Comparison of ENCODE assay signal across 1 cellular context in the genomic region with DNA sequence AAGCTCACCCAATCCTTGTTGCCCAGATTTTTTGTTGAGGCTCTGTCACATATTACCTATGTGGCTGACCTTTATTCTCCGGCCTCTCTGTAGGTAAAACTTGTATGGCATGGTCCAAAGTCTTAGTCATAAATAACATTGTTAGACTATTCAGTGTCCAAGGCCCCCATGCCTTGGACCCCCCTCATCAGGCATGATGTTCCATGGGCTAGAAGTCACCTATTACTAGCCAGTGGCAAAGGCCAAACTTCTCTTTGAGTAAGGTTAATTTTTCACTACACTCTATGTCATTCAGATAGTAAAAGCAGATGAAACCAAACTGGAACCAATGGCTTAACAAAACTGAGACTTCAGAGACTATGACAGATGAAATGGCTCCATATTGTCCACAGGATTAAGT.
TF ChIP-seq lines count a peak whose summit lies in the region.

No MANE protein-coding gene starts in this region.

TF ChIP-seq in HepG2, 621 proteins besides CTCF, POLR2A, EP300 and RAD21 (continued from another document):
- TF ChIP-seq, protein P1, sequence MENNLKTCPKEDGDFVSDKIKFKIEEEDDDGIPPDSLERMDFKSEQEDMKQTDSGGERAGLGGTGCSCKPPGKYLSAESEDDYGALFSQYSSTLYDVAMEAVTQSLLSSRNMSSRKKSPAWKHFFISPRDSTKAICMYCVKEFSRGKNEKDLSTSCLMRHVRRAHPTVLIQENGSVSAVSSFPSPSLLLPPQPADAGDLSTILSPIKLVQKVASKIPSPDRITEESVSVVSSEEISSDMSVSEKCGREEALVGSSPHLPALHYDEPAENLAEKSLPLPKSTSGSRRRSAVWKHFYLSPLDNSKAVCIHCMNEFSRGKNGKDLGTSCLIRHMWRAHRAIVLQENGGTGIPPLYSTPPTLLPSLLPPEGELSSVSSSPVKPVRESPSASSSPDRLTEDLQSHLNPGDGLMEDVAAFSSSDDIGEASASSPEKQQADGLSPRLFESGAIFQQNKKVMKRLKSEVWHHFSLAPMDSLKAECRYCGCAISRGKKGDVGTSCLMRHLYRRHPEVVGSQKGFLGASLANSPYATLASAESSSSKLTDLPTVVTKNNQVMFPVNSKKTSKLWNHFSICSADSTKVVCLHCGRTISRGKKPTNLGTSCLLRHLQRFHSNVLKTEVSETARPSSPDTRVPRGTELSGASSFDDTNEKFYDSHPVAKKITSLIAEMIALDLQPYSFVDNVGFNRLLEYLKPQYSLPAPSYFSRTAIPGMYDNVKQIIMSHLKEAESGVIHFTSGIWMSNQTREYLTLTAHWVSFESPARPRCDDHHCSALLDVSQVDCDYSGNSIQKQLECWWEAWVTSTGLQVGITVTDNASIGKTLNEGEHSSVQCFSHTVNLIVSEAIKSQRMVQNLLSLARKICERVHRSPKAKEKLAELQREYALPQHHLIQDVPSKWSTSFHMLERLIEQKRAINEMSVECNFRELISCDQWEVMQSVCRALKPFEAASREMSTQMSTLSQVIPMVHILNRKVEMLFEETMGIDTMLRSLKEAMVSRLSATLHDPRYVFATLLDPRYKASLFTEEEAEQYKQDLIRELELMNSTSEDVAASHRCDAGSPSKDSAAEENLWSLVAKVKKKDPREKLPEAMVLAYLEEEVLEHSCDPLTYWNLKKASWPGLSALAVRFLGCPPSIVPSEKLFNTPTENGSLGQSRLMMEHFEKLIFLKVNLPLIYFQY (CRISPR knock-in tag; IDR thresholded peaks at IDR 0.05; ENCODE audit: borderline replicate concordance): no peak
TF ChIP-seq in HepG2: peak in this region for 6.
